ENCODE assay signal across 1 cellular context in the genomic region with DNA sequence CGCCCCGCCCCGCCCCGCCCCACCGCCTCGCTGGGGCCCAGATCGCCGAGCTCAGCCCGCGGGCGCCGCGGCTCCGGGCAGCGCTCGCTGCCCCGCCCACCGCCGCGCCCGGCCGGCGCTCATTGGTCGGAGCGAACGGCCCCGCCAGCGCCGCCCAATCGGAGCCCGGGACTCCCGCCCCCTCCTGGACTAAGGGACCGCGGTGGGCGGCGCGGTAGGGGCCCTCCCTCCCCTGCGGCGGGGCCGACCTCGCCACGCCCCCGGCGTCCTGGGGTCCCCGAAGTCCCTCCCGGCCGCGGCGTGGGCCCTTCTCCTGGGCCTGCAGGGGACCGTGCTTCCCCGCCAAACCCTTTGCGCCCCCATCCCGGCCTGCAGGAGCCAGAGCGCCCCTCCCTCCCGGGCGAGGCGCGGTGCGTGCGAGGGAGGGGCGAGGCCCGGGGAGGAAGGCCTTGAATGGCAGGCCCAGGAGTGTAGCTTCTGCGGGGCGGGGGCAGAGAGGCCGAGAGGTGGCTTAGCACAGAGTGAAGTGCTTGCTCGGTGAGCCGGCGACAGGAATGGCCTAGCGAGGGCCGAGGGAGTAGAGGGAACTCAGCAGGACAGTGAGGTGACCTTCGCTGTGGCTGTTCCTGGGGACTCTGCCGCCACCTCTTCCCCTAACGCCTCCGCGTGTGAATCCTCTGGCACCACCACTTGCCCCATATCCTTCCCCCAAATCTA.
TF ChIP-seq lines count a peak whose summit lies in the region.

A gene (minus strand): TSS at position 51 of the 717 bp plus-strand sequence. CDS start 7,366 bp downstream, outside the sequence.

TF ChIP-seq in HepG2, 621 proteins besides CTCF, POLR2A, EP300 and RAD21 (continued from another document and continues in another):
- TF ChIP-seq, protein P1, sequence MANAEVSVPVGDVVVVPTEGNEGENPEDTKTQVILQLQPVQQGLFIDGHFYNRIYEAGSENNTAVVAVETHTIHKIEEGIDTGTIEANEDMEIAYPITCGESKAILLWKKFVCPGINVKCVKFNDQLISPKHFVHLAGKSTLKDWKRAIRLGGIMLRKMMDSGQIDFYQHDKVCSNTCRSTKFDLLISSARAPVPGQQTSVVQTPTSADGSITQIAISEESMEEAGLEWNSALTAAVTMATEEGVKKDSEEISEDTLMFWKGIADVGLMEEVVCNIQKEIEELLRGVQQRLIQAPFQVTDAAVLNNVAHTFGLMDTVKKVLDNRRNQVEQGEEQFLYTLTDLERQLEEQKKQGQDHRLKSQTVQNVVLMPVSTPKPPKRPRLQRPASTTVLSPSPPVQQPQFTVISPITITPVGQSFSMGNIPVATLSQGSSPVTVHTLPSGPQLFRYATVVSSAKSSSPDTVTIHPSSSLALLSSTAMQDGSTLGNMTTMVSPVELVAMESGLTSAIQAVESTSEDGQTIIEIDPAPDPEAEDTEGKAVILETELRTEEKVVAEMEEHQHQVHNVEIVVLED (CRISPR knock-in tag; IDR thresholded peaks at IDR 0.05; ENCODE audit: borderline replicate concordance), result peak; percentile 48; the same call in 1 of the 2 replicates
- TF ChIP-seq ZNF790 (CRISPR knock-in tag; IDR thresholded peaks at IDR 0.05; ENCODE audit: borderline replicate concordance), result peak; percentile 17; the same call in 1 of the 2 replicates
- TF ChIP-seq, protein P2, sequence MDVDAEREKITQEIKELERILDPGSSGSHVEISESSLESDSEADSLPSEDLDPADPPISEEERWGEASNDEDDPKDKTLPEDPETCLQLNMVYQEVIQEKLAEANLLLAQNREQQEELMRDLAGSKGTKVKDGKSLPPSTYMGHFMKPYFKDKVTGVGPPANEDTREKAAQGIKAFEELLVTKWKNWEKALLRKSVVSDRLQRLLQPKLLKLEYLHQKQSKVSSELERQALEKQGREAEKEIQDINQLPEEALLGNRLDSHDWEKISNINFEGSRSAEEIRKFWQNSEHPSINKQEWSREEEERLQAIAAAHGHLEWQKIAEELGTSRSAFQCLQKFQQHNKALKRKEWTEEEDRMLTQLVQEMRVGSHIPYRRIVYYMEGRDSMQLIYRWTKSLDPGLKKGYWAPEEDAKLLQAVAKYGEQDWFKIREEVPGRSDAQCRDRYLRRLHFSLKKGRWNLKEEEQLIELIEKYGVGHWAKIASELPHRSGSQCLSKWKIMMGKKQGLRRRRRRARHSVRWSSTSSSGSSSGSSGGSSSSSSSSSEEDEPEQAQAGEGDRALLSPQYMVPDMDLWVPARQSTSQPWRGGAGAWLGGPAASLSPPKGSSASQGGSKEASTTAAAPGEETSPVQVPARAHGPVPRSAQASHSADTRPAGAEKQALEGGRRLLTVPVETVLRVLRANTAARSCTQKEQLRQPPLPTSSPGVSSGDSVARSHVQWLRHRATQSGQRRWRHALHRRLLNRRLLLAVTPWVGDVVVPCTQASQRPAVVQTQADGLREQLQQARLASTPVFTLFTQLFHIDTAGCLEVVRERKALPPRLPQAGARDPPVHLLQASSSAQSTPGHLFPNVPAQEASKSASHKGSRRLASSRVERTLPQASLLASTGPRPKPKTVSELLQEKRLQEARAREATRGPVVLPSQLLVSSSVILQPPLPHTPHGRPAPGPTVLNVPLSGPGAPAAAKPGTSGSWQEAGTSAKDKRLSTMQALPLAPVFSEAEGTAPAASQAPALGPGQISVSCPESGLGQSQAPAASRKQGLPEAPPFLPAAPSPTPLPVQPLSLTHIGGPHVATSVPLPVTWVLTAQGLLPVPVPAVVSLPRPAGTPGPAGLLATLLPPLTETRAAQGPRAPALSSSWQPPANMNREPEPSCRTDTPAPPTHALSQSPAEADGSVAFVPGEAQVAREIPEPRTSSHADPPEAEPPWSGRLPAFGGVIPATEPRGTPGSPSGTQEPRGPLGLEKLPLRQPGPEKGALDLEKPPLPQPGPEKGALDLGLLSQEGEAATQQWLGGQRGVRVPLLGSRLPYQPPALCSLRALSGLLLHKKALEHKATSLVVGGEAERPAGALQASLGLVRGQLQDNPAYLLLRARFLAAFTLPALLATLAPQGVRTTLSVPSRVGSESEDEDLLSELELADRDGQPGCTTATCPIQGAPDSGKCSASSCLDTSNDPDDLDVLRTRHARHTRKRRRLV (CRISPR knock-in tag; IDR thresholded peaks at IDR 0.05), result no peak
- no peak for TF ChIP-seq NPAS2 (CRISPR knock-in tag; IDR thresholded peaks at IDR 0.05; ENCODE audit: borderline replicate concordance)
- TF ChIP-seq GLI4 (CRISPR knock-in tag; IDR thresholded peaks at IDR 0.05; ENCODE audit: borderline replicate concordance), result 0 out of 2 replicates have a peak, but pooled peaks have one; percentile 11
- no peak for TF ChIP-seq SRY (CRISPR knock-in tag; IDR thresholded peaks at IDR 0.05)
- peak; percentile 38; the same call in 1 of the 2 replicates for TF ChIP-seq ZBTB7A (CRISPR knock-in tag; IDR thresholded peaks at IDR 0.05)
- TF ChIP-seq, protein P3, sequence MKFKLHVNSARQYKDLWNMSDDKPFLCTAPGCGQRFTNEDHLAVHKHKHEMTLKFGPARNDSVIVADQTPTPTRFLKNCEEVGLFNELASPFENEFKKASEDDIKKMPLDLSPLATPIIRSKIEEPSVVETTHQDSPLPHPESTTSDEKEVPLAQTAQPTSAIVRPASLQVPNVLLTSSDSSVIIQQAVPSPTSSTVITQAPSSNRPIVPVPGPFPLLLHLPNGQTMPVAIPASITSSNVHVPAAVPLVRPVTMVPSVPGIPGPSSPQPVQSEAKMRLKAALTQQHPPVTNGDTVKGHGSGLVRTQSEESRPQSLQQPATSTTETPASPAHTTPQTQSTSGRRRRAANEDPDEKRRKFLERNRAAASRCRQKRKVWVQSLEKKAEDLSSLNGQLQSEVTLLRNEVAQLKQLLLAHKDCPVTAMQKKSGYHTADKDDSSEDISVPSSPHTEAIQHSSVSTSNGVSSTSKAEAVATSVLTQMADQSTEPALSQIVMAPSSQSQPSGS (CRISPR knock-in tag; IDR thresholded peaks at IDR 0.05), result no peak; the same call in 1 of the 2 replicates
- TF ChIP-seq, protein P4, sequence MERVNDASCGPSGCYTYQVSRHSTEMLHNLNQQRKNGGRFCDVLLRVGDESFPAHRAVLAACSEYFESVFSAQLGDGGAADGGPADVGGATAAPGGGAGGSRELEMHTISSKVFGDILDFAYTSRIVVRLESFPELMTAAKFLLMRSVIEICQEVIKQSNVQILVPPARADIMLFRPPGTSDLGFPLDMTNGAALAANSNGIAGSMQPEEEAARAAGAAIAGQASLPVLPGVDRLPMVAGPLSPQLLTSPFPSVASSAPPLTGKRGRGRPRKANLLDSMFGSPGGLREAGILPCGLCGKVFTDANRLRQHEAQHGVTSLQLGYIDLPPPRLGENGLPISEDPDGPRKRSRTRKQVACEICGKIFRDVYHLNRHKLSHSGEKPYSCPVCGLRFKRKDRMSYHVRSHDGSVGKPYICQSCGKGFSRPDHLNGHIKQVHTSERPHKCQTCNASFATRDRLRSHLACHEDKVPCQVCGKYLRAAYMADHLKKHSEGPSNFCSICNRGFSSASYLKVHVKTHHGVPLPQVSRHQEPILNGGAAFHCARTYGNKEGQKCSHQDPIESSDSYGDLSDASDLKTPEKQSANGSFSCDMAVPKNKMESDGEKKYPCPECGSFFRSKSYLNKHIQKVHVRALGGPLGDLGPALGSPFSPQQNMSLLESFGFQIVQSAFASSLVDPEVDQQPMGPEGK (CRISPR knock-in tag; IDR thresholded peaks at IDR 0.05), result peak; percentile 93
- TF ChIP-seq ZNF713 (CRISPR knock-in tag; IDR thresholded peaks at IDR 0.05), result no peak
- peak; percentile 27; the same call in 1 of the 2 replicates for TF ChIP-seq FOXO1 (CRISPR knock-in tag; IDR thresholded peaks at IDR 0.05)
- TF ChIP-seq KDM2A (CRISPR knock-in tag; IDR thresholded peaks at IDR 0.05; ENCODE audit: borderline replicate concordance, low read depth), result peak; percentile 55
- TF ChIP-seq, protein P5, sequence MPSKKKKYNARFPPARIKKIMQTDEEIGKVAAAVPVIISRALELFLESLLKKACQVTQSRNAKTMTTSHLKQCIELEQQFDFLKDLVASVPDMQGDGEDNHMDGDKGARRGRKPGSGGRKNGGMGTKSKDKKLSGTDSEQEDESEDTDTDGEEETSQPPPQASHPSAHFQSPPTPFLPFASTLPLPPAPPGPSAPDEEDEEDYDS (CRISPR knock-in tag; IDR thresholded peaks at IDR 0.05), result no peak
- TF ChIP-seq MTA1 (CRISPR knock-in tag; IDR thresholded peaks at IDR 0.05; ENCODE audit: borderline replicate concordance), result no peak
- no peak for TF ChIP-seq ATF7 (IDR thresholded peaks at IDR 0.05)
- 0 out of 2 replicates have a peak, but pooled peaks have one; percentile 22 for TF ChIP-seq ATF7 (CRISPR knock-in tag; IDR thresholded peaks at IDR 0.05)
- no peak for TF ChIP-seq ZNF24 (IDR thresholded peaks at IDR 0.05)
- TF ChIP-seq ZNF17 (CRISPR knock-in tag; IDR thresholded peaks at IDR 0.05), result no peak
- TF ChIP-seq ZNF567 (CRISPR knock-in tag; IDR thresholded peaks at IDR 0.05; ENCODE audit: borderline replicate concordance), result no peak
- no peak for TF ChIP-seq SKI (IDR thresholded peaks at IDR 0.05; ENCODE audit: partially characterized antibody)
- TF ChIP-seq, protein P6, sequence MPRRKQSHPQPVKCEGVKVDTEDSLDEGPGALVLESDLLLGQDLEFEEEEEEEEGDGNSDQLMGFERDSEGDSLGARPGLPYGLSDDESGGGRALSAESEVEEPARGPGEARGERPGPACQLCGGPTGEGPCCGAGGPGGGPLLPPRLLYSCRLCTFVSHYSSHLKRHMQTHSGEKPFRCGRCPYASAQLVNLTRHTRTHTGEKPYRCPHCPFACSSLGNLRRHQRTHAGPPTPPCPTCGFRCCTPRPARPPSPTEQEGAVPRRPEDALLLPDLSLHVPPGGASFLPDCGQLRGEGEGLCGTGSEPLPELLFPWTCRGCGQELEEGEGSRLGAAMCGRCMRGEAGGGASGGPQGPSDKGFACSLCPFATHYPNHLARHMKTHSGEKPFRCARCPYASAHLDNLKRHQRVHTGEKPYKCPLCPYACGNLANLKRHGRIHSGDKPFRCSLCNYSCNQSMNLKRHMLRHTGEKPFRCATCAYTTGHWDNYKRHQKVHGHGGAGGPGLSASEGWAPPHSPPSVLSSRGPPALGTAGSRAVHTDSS (CRISPR knock-in tag; conservative IDR thresholded peaks at IDR 0.05), result no peak
- no peak for TF ChIP-seq JUN (CRISPR knock-in tag; IDR thresholded peaks at IDR 0.05)
- no peak for TF ChIP-seq ZNF589 (CRISPR knock-in tag; conservative IDR thresholded peaks at IDR 0.05)
- TF ChIP-seq TBX2 (CRISPR knock-in tag; IDR thresholded peaks at IDR 0.05; ENCODE audit: borderline replicate concordance), result peak; percentile 52; the same call in 1 of the 2 replicates
- TF ChIP-seq TEAD3 (CRISPR knock-in tag; optimal IDR thresholded peaks at IDR 0.05; ENCODE audit: borderline replicate concordance), result peak; percentile 45
- TF ChIP-seq, protein P7, sequence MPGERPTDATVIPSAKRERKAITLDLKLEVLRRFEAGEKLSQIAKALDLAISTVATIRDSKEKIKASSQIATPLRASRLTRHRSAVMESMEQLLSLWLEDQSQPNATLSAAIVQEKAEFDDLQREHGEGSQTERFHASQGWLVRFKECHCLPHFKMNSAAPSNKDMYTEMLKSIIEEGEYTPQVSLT (CRISPR knock-in tag; IDR thresholded peaks at IDR 0.05; ENCODE audit: borderline replicate concordance, low read depth), result no peak
- TF ChIP-seq NR1H2 (CRISPR knock-in tag; IDR thresholded peaks at IDR 0.05; ENCODE audit: borderline replicate concordance, low read depth), result no peak
- TF ChIP-seq, protein P8, sequence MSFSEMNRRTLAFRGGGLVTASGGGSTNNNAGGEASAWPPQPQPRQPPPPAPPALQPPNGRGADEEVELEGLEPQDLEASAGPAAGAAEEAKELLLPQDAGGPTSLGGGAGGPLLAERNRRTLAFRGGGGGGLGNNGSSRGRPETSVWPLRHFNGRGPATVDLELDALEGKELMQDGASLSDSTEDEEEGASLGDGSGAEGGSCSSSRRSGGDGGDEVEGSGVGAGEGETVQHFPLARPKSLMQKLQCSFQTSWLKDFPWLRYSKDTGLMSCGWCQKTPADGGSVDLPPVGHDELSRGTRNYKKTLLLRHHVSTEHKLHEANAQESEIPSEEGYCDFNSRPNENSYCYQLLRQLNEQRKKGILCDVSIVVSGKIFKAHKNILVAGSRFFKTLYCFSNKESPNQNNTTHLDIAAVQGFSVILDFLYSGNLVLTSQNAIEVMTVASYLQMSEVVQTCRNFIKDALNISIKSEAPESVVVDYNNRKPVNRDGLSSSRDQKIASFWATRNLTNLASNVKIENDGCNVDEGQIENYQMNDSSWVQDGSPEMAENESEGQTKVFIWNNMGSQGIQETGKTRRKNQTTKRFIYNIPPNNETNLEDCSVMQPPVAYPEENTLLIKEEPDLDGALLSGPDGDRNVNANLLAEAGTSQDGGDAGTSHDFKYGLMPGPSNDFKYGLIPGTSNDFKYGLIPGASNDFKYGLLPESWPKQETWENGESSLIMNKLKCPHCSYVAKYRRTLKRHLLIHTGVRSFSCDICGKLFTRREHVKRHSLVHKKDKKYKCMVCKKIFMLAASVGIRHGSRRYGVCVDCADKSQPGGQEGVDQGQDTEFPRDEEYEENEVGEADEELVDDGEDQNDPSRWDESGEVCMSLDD (CRISPR knock-in tag; IDR thresholded peaks at IDR 0.05; ENCODE audit: borderline replicate concordance), result 0 out of 2 replicates have a peak, but pooled peaks have one; percentile 45
- TF ChIP-seq, protein P9, sequence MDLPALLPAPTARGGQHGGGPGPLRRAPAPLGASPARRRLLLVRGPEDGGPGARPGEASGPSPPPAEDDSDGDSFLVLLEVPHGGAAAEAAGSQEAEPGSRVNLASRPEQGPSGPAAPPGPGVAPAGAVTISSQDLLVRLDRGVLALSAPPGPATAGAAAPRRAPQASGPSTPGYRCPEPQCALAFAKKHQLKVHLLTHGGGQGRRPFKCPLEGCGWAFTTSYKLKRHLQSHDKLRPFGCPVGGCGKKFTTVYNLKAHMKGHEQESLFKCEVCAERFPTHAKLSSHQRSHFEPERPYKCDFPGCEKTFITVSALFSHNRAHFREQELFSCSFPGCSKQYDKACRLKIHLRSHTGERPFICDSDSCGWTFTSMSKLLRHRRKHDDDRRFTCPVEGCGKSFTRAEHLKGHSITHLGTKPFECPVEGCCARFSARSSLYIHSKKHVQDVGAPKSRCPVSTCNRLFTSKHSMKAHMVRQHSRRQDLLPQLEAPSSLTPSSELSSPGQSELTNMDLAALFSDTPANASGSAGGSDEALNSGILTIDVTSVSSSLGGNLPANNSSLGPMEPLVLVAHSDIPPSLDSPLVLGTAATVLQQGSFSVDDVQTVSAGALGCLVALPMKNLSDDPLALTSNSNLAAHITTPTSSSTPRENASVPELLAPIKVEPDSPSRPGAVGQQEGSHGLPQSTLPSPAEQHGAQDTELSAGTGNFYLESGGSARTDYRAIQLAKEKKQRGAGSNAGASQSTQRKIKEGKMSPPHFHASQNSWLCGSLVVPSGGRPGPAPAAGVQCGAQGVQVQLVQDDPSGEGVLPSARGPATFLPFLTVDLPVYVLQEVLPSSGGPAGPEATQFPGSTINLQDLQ (CRISPR knock-in tag; IDR thresholded peaks at IDR 0.05), result no peak
- TF ChIP-seq ZNF777 (CRISPR knock-in tag; IDR thresholded peaks at IDR 0.05), result no peak
- no peak for TF ChIP-seq ZNF562 (CRISPR knock-in tag; IDR thresholded peaks at IDR 0.05; ENCODE audit: borderline replicate concordance)
- TF ChIP-seq ZNF446 (CRISPR knock-in tag; IDR thresholded peaks at IDR 0.05), result peak; percentile 60; the same call in 1 of the 2 replicates
- TF ChIP-seq HNRNPUL1 (IDR thresholded peaks at IDR 0.05; ENCODE audit: low read depth, low read length), result no peak
- TF ChIP-seq ZNF431 (CRISPR knock-in tag; IDR thresholded peaks at IDR 0.05; ENCODE audit: borderline replicate concordance, low read depth), result no peak
